In genomic region chr2:108786008-108786353, GRCh38 we compare ENCODE assay signal across 8 cellular contexts. TPM values are rescaled to one million over a fixed set of nuclear protein-coding genes. Genes with fewer than 3 reads are reported as not detected.
DNase-seq lines count a peak whose midpoint lies in the region; FAIRE-seq and TF ChIP-seq lines count a peak whose summit lies in the region.

No MANE protein-coding gene starts in this region.

- H3K9me3 ChIP-seq in BE2C (no peaks in the 10 kb centered on the region), HUES64 (ENCODE audit: insufficient read depth, low read depth, low read length) (no peaks in the 10 kb centered on the region), muscle layer of duodenum (ENCODE audit: control insufficient read depth in 1 of 2, low read length in 2 of 2) (no peaks in the 10 kb centered on the region)

- DNase-seq in BE2C: no peak
- DNase-seq in bronchial epithelial cell (ENCODE audit: low read depth): no peak
- no peak for DNase-seq in LoVo (ENCODE audit: low spot score)
- DNase-seq in NCI-H748 treated with DMSO at 0.1 percent for 48 hours (lab: John Stamatoyannopoulos, UW): no peak
- DNase-seq in iPS-NIHi11 (ENCODE audit: low spot score): no peak
- DNase-seq in activated CD4-positive, alpha-beta T cell treated with anti-CD3 and anti-CD28 coated beads for 1 hour: no peak

- H3K27me3 ChIP-seq in BE2C (no peaks in the 10 kb centered on the region), HUES64 (ENCODE audit: insufficient read depth, low read length) (no peaks in the 10 kb centered on the region), bronchial epithelial cell (ENCODE audit: control insufficient read depth, insufficient read depth, low read length) (no peaks in the 10 kb centered on the region), muscle layer of duodenum (ENCODE audit: low read depth, low read length) (no peaks in the 10 kb centered on the region)

- peak overlapping the region; percentile 76 for H3K4me3 ChIP-seq in BE2C (ENCODE audit: low read depth, low read length)
- H3K4me3 ChIP-seq in HUES64 (ENCODE audit: low read length): peak overlapping the region; percentile 87
- peak overlapping the region; percentile 79 for H3K4me3 ChIP-seq in bronchial epithelial cell (ENCODE audit: low read depth, low read length)
- peak overlapping the region; percentile 74 to 79 for H3K4me3 ChIP-seq in muscle layer of duodenum (ENCODE audit: low read depth in 1 of 2, low read length in 2 of 2)

- WGBS in HUES64: 0% methylated on average over 1 of the region's 1 CpG

- peak overlapping the region; percentile 93; the same call in 1 of the 2 replicates for H3K27ac ChIP-seq in HUES64 (ENCODE audit: low read depth, low read length)
- H3K27ac ChIP-seq in muscle layer of duodenum (ENCODE audit: low read length): peak overlapping the region; percentile 58

- H3K36me3 ChIP-seq in BE2C (peaks cover 4% of the 10 kb centered on the region), HUES64 (ENCODE audit: insufficient read depth, low read length) (peaks cover 67% of the 10 kb centered on the region), bronchial epithelial cell (ENCODE audit: control insufficient read depth, insufficient read depth, low read length) (peaks cover 3% of the 10 kb centered on the region), muscle layer of duodenum (ENCODE audit: control insufficient read depth in 1 of 2, insufficient read depth in 2 of 2, low read length in 2 of 2) (peaks cover 22 to 25% of the 10 kb centered on the region in 2 donors)

- H3K4me1 ChIP-seq in BE2C: no peaks in the 10 kb centered on the region
- H3K4me1 ChIP-seq in HUES64 (ENCODE audit: insufficient read depth, low read length): peaks cover 9% of the 10 kb centered on the region; the same call in 1 of the 2 replicates
- peaks cover 5 to 8% of the 10 kb centered on the region in 2 donors for H3K4me1 ChIP-seq in muscle layer of duodenum (ENCODE audit: control insufficient read depth in 1 of 2, insufficient read depth in 2 of 2, low read length in 2 of 2)

- no peak for FAIRE-seq in bronchial epithelial cell (lab: Jason Lieb, UNC)

- H3K9ac ChIP-seq in HUES64 (ENCODE audit: low read depth, low read length): peak overlapping the region; percentile 70

- TF ChIP-seq CTCF in BE2C (IDR thresholded peaks at IDR 0.05; ENCODE audit: low read depth, low read length): no peak
- TF ChIP-seq CTCF in bronchial epithelial cell (IDR thresholded peaks at IDR 0.05; ENCODE audit: insufficient read depth, low read length, severe bottlenecking): no peak

RNA-seq across cellular contexts. Expression of gene CCDC138, which starts 0.6 kb away (rescaled TPM):
- polyA plus RNA-seq in BE2C (2012; ENCODE audit: insufficient read depth, insufficient read length, low read depth): 1.7 TPM
- polyA plus RNA-seq in HUES64 (2013, experiment 1 of 2): 29.6 TPM
- polyA plus RNA-seq in HUES64 (2013, experiment 2 of 2): 32.1 TPM
- 3.4 and 4.2 TPM in 2 replicates for total RNA-seq in bronchial epithelial cell
